ENCODE assay signal across 15 cellular contexts in genomic region chr4:4870493-4871266, GRCh38. TPM values are rescaled to one million over a fixed set of nuclear protein-coding genes. Genes with fewer than 3 reads are reported as not detected.
DNase-seq lines count a peak whose midpoint lies in the region; ATAC-seq and TF ChIP-seq lines count a peak whose summit lies in the region.
"Had no signal": no experiment of that assay in that cellular context is flagged by ENCODE, and none has a peak within 500 bp of the region (broad histone marks: within the 10 kb centered on the region; RNA-seq: fewer than 3 reads in every experiment).

No MANE protein-coding gene starts in this region.

- peaks cover 2% of the 10 kb centered on the region for H3K4me1 ChIP-seq in mesendoderm (ENCODE audit: control insufficient read depth, low read depth, low read length)
- H3K4me1 ChIP-seq in esophagus squamous epithelium: peaks cover 0 to 57% (median 20%) of the 10 kb centered on the region in 3 donors

- H3K4me3 ChIP-seq in mesendoderm (ENCODE audit: low read length) (no peak overlapping the region), esophagus squamous epithelium (no peak overlapping the region)

- TF ChIP-seq CTCF in type B pancreatic cell (conservative IDR thresholded peaks at IDR 0.05): no peak
- TF ChIP-seq CTCF in esophagus squamous epithelium (IDR thresholded peaks at IDR 0.05): no peak

- no peak overlapping the region for H3K56ac ChIP-seq in mesendoderm (ENCODE audit: low read length)

- no peak overlapping the region for H2AK5ac ChIP-seq in mesendoderm (ENCODE audit: low read length)

- peak overlapping the region; percentile 31 for H3K4me2 ChIP-seq in mesendoderm (ENCODE audit: low read length)

- peaks cover 72% of the 10 kb centered on the region for H3K27me3 Mint-ChIP-seq in stimulated activated naive CD8-positive, alpha-beta T cell treated with anti-CD3 and anti-CD28 coated beads, Interleukin-15, Interleukin-2, amounts not matched to agents 100 ng/mL and 50 ng/mL, for 24 hours
- H3K27me3 Mint-ChIP-seq in activated naive CD8-positive, alpha-beta T cell treated with anti-CD3 and anti-CD28 coated beads, Interleukin-2, amount 50 U/mL, for 24 hours: peaks cover 75% of the 10 kb centered on the region
- H3K27me3 Mint-ChIP-seq in type B pancreatic cell: peaks cover 13% of the 10 kb centered on the region

- H3K4ac ChIP-seq in mesendoderm (ENCODE audit: low read depth, low read length): no peak overlapping the region

- intact Hi-C loops in esophagus squamous epithelium (cut with DNase I): no loop called here

- no peak for ATAC-seq in stimulated activated naive CD8-positive, alpha-beta T cell treated with anti-CD3 and anti-CD28 coated beads, Interleukin-15, Interleukin-2, amounts not matched to agents 100 U/mL and 50 U/mL, for 24 hours
- no peak for ATAC-seq in activated naive CD8-positive, alpha-beta T cell treated with anti-CD3 and anti-CD28 coated beads, Interleukin-2, amount 50 U/mL, for 24 hours
- no peak for ATAC-seq in HG03432 (IDR thresholded peaks at IDR 0.05; ENCODE audit: unreplicated experiment)
- ATAC-seq in GM21515 (IDR thresholded peaks at IDR 0.05; ENCODE audit: unreplicated experiment): no peak
- ATAC-seq: left ventricle myocardium superior had no signal

- H3K27ac ChIP-seq in mesendoderm (ENCODE audit: low read depth, low read length): no peak overlapping the region
- no peak overlapping the region for H3K27ac ChIP-seq in esophagus squamous epithelium
- H3K27ac ChIP-seq: HL-60 had no signal

- H3K9ac ChIP-seq in mesendoderm (ENCODE audit: low read length): no peak overlapping the region

- H3K18ac ChIP-seq in mesendoderm (ENCODE audit: low read length): no peak overlapping the region

- H3K27me3 ChIP-seq in mesendoderm (ENCODE audit: insufficient read depth, low read length, poor library complexity): peaks cover 67% of the 10 kb centered on the region
- H3K27me3 ChIP-seq in esophagus squamous epithelium: peaks cover 35 to 100% (median 69%) of the 10 kb centered on the region in 4 donors

- no peak overlapping the region for H4K8ac ChIP-seq in mesendoderm (ENCODE audit: low read depth, low read length)

- no peaks in the 10 kb centered on the region for H3K79me2 ChIP-seq in mesendoderm (ENCODE audit: control insufficient read depth, insufficient read depth, low read length)

- H2BK15ac ChIP-seq in mesendoderm (replicated peaks; ENCODE audit: low read depth): no peak overlapping the region

- peaks cover 25% of the 10 kb centered on the region for H3K4me1 Mint-ChIP-seq in stimulated activated naive CD8-positive, alpha-beta T cell treated with anti-CD3 and anti-CD28 coated beads, Interleukin-15, Interleukin-2, amounts not matched to agents 100 ng/mL and 50 ng/mL, for 24 hours (ENCODE audit: low read depth)
- peaks cover 27% of the 10 kb centered on the region for H3K4me1 Mint-ChIP-seq in activated naive CD8-positive, alpha-beta T cell treated with anti-CD3 and anti-CD28 coated beads, Interleukin-2, amount 50 U/mL, for 24 hours
- H3K4me1 Mint-ChIP-seq in type B pancreatic cell (ENCODE audit: unreplicated experiment): peaks cover 42% of the 10 kb centered on the region

- H3K9me3 ChIP-seq in esophagus squamous epithelium: no peaks in the 10 kb centered on the region

- no CpG with 5 or more reads among the region's 29 CpGs for WGBS in mesendoderm (ENCODE audit: extremely low coverage, insufficient coverage, low lambda C conversion rate)
- WGBS in esophagus squamous epithelium, 2 donors: 4 to 7% methylated on average over 28 to 29 of the region's 29 CpGs

- DNase-seq in stimulated activated naive CD8-positive, alpha-beta T cell treated with anti-CD3 and anti-CD28 coated beads, Interleukin-15, Interleukin-2, amounts not matched to agents 100 U/mL and 50 U/mL, for 24 hours: no peak
- DNase-seq in activated naive CD8-positive, alpha-beta T cell treated with anti-CD3 and anti-CD28 coated beads, Interleukin-2, amount 50 U/mL, for 24 hours: no peak
- DNase-seq in mesendoderm (no peak), type B pancreatic cell (ENCODE audit: extremely low spot score, unreplicated experiment) (no peak), esophagus squamous epithelium (lab: John Stamatoyannopoulos, UW) (no peak)
- DNase-seq: caudate nucleus; effector CD8-positive, alpha-beta T cell; left ventricle myocardium superior; NCI-H510A; SHP77 had no signal

- peaks cover 4% of the 10 kb centered on the region for H3K36me3 Mint-ChIP-seq in stimulated activated naive CD8-positive, alpha-beta T cell treated with anti-CD3 and anti-CD28 coated beads, Interleukin-15, Interleukin-2, amounts not matched to agents 100 ng/mL and 50 ng/mL, for 24 hours (ENCODE audit: low read depth)
- H3K36me3 Mint-ChIP-seq in activated naive CD8-positive, alpha-beta T cell treated with anti-CD3 and anti-CD28 coated beads, Interleukin-2, amount 50 U/mL, for 24 hours (ENCODE audit: low read depth): peaks cover 3% of the 10 kb centered on the region
- H3K36me3 Mint-ChIP-seq in type B pancreatic cell: no peaks in the 10 kb centered on the region

- no peak overlapping the region for H2BK5ac ChIP-seq in mesendoderm (ENCODE audit: low read length)

- H3K23ac ChIP-seq in mesendoderm (ENCODE audit: low read length): no peak overlapping the region

- no peak overlapping the region for H2BK120ac ChIP-seq in mesendoderm (ENCODE audit: low read depth, low read length)

- H3K9me3 Mint-ChIP-seq in stimulated activated naive CD8-positive, alpha-beta T cell treated with anti-CD3 and anti-CD28 coated beads, Interleukin-15, Interleukin-2, amounts not matched to agents 100 ng/mL and 50 ng/mL, for 24 hours: no peaks in the 10 kb centered on the region
- no peaks in the 10 kb centered on the region for H3K9me3 Mint-ChIP-seq in activated naive CD8-positive, alpha-beta T cell treated with anti-CD3 and anti-CD28 coated beads, Interleukin-2, amount 50 U/mL, for 24 hours
- no peaks in the 10 kb centered on the region for H3K9me3 Mint-ChIP-seq in type B pancreatic cell
- H3K9me3 Mint-ChIP-seq: T-helper 1 cell treated with Interleukin-12 subunit alpha and Interleukin-12 subunit beta and Interleukin-4 antibody, amounts not matched to agents 30 μg/mL and 1 μg/mL, for 36 hours had no signal

- H4K5ac ChIP-seq in mesendoderm (ENCODE audit: low read length): no peak overlapping the region

- peak overlapping the region; percentile 15 for H3K4me3 Mint-ChIP-seq in stimulated activated naive CD8-positive, alpha-beta T cell treated with anti-CD3 and anti-CD28 coated beads, Interleukin-15, Interleukin-2, amounts not matched to agents 100 ng/mL and 50 ng/mL, for 24 hours
- H3K4me3 Mint-ChIP-seq in activated naive CD8-positive, alpha-beta T cell treated with anti-CD3 and anti-CD28 coated beads, Interleukin-2, amount 50 U/mL, for 24 hours: peak overlapping the region; percentile 11
- H3K4me3 Mint-ChIP-seq in type B pancreatic cell: peak overlapping the region; percentile 77
- H3K4me3 Mint-ChIP-seq: T-helper 1 cell treated with Interleukin-12 subunit alpha and Interleukin-12 subunit beta and Interleukin-4 antibody, amounts not matched to agents 30 μg/mL and 1 μg/mL, for 36 hours had no signal

- TF ChIP-seq POLR2A in esophagus squamous epithelium (IDR thresholded peaks at IDR 0.05): no peak

- H3K36me3 ChIP-seq in mesendoderm (ENCODE audit: control insufficient read depth, insufficient read depth, low read length): no peaks in the 10 kb centered on the region
- H3K36me3 ChIP-seq in esophagus squamous epithelium: no peaks in the 10 kb centered on the region

- no peaks in the 10 kb centered on the region for H3K79me1 ChIP-seq in mesendoderm (ENCODE audit: low read length)

- peak overlapping the region; percentile 18 for H3K27ac Mint-ChIP-seq in stimulated activated naive CD8-positive, alpha-beta T cell treated with anti-CD3 and anti-CD28 coated beads, Interleukin-15, Interleukin-2, amounts not matched to agents 100 ng/mL and 50 ng/mL, for 24 hours
- H3K27ac Mint-ChIP-seq in activated naive CD8-positive, alpha-beta T cell treated with anti-CD3 and anti-CD28 coated beads, Interleukin-2, amount 50 U/mL, for 24 hours: no peak overlapping the region
- no peak overlapping the region for H3K27ac Mint-ChIP-seq in type B pancreatic cell

RNA-seq across cellular contexts. Expression of gene MSX1, which starts 11.2 kb away (rescaled TPM):
- 1.4 TPM for polyA plus RNA-seq in mesendoderm (2013, experiment 1 of 2)
- 1.3 TPM for polyA plus RNA-seq in mesendoderm (2013, experiment 2 of 2)
- 7.4 and 67.3 TPM in 2 replicates for total RNA-seq in type B pancreatic cell (ENCODE audit: low replicate concordance)
- total RNA-seq in esophagus squamous epithelium: 1 to 10 TPM in 1 of 4 donors, under 1 TPM in 1, not detected in 2; 0.76 to 1.4 TPM

Comparison
In these comparisons a context has a peak if more than half of its experiments do, and no peak if none do; other contexts are left out.
1. H3K4me3 Mint-ChIP-seq: peak in every context shown above with its lines; median percentile 77 in type B pancreatic cell; 15 in stimulated activated naive CD8-positive, alpha-beta T cell treated with anti-CD3 and anti-CD28 coated beads, Interleukin-15, Interleukin-2, amounts not matched to agents 100 ng/mL and 50 ng/mL, for 24 hours; 11 in activated naive CD8-positive, alpha-beta T cell treated with anti-CD3 and anti-CD28 coated beads, Interleukin-2, amount 50 U/mL, for 24 hours.